Comparison of ENCODE assay signal across 1 cellular context in genomic region chr9:101445353-101446029, GRCh38.
TF ChIP-seq lines count a peak whose summit lies in the region.

No MANE protein-coding gene starts in this region.

TF ChIP-seq in HepG2, 621 proteins besides CTCF, POLR2A, EP300 and RAD21 (continued from another document and continues in another):
- TF ChIP-seq ZFP91 (CRISPR knock-in tag; IDR thresholded peaks at IDR 0.05; ENCODE audit: borderline replicate concordance) (no peak), ZNF883 (CRISPR knock-in tag; IDR thresholded peaks at IDR 0.05; ENCODE audit: not compliant biosample characterization) (no peak), PRDM10 (CRISPR knock-in tag; IDR thresholded peaks at IDR 0.05; ENCODE audit: low read depth) (no peak), U2AF2 (IDR thresholded peaks at IDR 0.05; ENCODE audit: low read depth, low read length) (no peak), SMAD3 (CRISPR knock-in tag; IDR thresholded peaks at IDR 0.05) (peak; percentile 55; the same call in 1 of the 2 replicates), JARID2 (CRISPR knock-in tag; IDR thresholded peaks at IDR 0.05; ENCODE audit: insufficient replicate concordance) (no peak), RBAK (CRISPR knock-in tag; IDR thresholded peaks at IDR 0.05) (no peak), ZNF891 (CRISPR knock-in tag; IDR thresholded peaks at IDR 0.05) (no peak), TOE1 (CRISPR knock-in tag; IDR thresholded peaks at IDR 0.05) (0 out of 2 replicates have a peak, but pooled peaks have one; percentile 30), GFI1 (CRISPR knock-in tag; IDR thresholded peaks at IDR 0.05; ENCODE audit: borderline replicate concordance) (peak; percentile 30; the same call in 1 of the 2 replicates), ZNF331 (CRISPR knock-in tag; IDR thresholded peaks at IDR 0.05) (peak; percentile 31; the same call in 1 of the 2 replicates), NCOA1 (CRISPR knock-in tag; IDR thresholded peaks at IDR 0.05) (0 out of 2 replicates have a peak, but pooled peaks have one; percentile 42), ATF3 (CRISPR knock-in tag; IDR thresholded peaks at IDR 0.05) (peak; percentile 66; the same call in 1 of the 2 replicates), YY1 (IDR thresholded peaks at IDR 0.05; ENCODE audit: insufficient read depth, insufficient replicate concordance, low read depth, low read length) (no peak), SKI (IDR thresholded peaks at IDR 0.05; ENCODE audit: partially characterized antibody) (peak; percentile 11), ADNP (CRISPR knock-in tag; IDR thresholded peaks at IDR 0.05) (no peak), SIX4 (CRISPR knock-in tag; IDR thresholded peaks at IDR 0.05) (0 out of 2 replicates have a peak, but pooled peaks have one; percentile 4), SOX6 (IDR thresholded peaks at IDR 0.05) (no peak), SOX6 (CRISPR knock-in tag; IDR thresholded peaks at IDR 0.05) (peak; percentile 91), ZMAT3 (CRISPR knock-in tag; conservative IDR thresholded peaks at IDR 0.05) (no peak), ZFP1 (CRISPR knock-in tag; IDR thresholded peaks at IDR 0.05) (no peak; the same call in 1 of the 2 replicates), MED1 (CRISPR knock-in tag; IDR thresholded peaks at IDR 0.05) (peak; percentile 77), DMAP1 (CRISPR knock-in tag; IDR thresholded peaks at IDR 0.05) (0 out of 2 replicates have a peak, but pooled peaks have one; percentile 35), ZNF7 (CRISPR knock-in tag; IDR thresholded peaks at IDR 0.05) (no peak), AHDC1 (CRISPR knock-in tag; IDR thresholded peaks at IDR 0.05; ENCODE audit: borderline replicate concordance) (peak; percentile 93; the same call in 1 of the 2 replicates), FOXP1 (IDR thresholded peaks at IDR 0.05) (no peak), FOXP1 (CRISPR knock-in tag; IDR thresholded peaks at IDR 0.05) (peak; percentile 57), KLF11 (CRISPR knock-in tag; IDR thresholded peaks at IDR 0.05) (no peak), ZBTB7A (CRISPR knock-in tag; IDR thresholded peaks at IDR 0.05) (no peak), NFKB2 (CRISPR knock-in tag; IDR thresholded peaks at IDR 0.05; ENCODE audit: borderline replicate concordance) (no peak), KDM6A (CRISPR knock-in tag; IDR thresholded peaks at IDR 0.05; ENCODE audit: low read depth) (peak; percentile 70), GZF1 (CRISPR knock-in tag; IDR thresholded peaks at IDR 0.05) (no peak), MBNL3 (CRISPR knock-in tag; conservative IDR thresholded peaks at IDR 0.05) (no peak), ZNF205 (CRISPR knock-in tag; IDR thresholded peaks at IDR 0.05) (peak; percentile 84), TCF7 (IDR thresholded peaks at IDR 0.05; ENCODE audit: low read depth) (peak; percentile 64), ZNF709 (CRISPR knock-in tag; IDR thresholded peaks at IDR 0.05) (no peak), ASH2L (IDR thresholded peaks at IDR 0.05; ENCODE audit: insufficient read length, low read depth, low read length) (peak; percentile 94), RXRB (CRISPR knock-in tag; IDR thresholded peaks at IDR 0.05; ENCODE audit: borderline replicate concordance) (0 out of 2 replicates have a peak, but pooled peaks have one; percentile 43), ATF7-NPFF (CRISPR knock-in tag; IDR thresholded peaks at IDR 0.05; ENCODE audit: low read depth) (0 out of 2 replicates have a peak, but pooled peaks have one; percentile 5), RBM22 (optimal IDR thresholded peaks at IDR 0.05; ENCODE audit: low read length) (no peak), ETV6 (CRISPR knock-in tag; conservative IDR thresholded peaks at IDR 0.05) (no peak), MTA3 (CRISPR knock-in tag; IDR thresholded peaks at IDR 0.05) (no peak), ZNF713 (CRISPR knock-in tag; IDR thresholded peaks at IDR 0.05) (no peak)
- TF ChIP-seq, protein P1, sequence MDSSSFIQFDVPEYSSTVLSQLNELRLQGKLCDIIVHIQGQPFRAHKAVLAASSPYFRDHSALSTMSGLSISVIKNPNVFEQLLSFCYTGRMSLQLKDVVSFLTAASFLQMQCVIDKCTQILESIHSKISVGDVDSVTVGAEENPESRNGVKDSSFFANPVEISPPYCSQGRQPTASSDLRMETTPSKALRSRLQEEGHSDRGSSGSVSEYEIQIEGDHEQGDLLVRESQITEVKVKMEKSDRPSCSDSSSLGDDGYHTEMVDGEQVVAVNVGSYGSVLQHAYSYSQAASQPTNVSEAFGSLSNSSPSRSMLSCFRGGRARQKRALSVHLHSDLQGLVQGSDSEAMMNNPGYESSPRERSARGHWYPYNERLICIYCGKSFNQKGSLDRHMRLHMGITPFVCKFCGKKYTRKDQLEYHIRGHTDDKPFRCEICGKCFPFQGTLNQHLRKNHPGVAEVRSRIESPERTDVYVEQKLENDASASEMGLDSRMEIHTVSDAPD (CRISPR knock-in tag; IDR thresholded peaks at IDR 0.05), result 0 out of 2 replicates have a peak, but pooled peaks have one; percentile 50
- TF ChIP-seq, protein P2, sequence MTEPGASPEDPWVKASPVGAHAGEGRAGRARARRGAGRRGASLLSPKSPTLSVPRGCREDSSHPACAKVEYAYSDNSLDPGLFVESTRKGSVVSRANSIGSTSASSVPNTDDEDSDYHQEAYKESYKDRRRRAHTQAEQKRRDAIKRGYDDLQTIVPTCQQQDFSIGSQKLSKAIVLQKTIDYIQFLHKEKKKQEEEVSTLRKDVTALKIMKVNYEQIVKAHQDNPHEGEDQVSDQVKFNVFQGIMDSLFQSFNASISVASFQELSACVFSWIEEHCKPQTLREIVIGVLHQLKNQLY (CRISPR knock-in tag; IDR thresholded peaks at IDR 0.05), result no peak
- TF ChIP-seq, protein P3, sequence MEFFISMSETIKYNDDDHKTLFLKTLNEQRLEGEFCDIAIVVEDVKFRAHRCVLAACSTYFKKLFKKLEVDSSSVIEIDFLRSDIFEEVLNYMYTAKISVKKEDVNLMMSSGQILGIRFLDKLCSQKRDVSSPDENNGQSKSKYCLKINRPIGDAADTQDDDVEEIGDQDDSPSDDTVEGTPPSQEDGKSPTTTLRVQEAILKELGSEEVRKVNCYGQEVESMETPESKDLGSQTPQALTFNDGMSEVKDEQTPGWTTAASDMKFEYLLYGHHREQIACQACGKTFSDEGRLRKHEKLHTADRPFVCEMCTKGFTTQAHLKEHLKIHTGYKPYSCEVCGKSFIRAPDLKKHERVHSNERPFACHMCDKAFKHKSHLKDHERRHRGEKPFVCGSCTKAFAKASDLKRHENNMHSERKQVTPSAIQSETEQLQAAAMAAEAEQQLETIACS (CRISPR knock-in tag; IDR thresholded peaks at IDR 0.05), result no peak
- TF ChIP-seq, protein P4, sequence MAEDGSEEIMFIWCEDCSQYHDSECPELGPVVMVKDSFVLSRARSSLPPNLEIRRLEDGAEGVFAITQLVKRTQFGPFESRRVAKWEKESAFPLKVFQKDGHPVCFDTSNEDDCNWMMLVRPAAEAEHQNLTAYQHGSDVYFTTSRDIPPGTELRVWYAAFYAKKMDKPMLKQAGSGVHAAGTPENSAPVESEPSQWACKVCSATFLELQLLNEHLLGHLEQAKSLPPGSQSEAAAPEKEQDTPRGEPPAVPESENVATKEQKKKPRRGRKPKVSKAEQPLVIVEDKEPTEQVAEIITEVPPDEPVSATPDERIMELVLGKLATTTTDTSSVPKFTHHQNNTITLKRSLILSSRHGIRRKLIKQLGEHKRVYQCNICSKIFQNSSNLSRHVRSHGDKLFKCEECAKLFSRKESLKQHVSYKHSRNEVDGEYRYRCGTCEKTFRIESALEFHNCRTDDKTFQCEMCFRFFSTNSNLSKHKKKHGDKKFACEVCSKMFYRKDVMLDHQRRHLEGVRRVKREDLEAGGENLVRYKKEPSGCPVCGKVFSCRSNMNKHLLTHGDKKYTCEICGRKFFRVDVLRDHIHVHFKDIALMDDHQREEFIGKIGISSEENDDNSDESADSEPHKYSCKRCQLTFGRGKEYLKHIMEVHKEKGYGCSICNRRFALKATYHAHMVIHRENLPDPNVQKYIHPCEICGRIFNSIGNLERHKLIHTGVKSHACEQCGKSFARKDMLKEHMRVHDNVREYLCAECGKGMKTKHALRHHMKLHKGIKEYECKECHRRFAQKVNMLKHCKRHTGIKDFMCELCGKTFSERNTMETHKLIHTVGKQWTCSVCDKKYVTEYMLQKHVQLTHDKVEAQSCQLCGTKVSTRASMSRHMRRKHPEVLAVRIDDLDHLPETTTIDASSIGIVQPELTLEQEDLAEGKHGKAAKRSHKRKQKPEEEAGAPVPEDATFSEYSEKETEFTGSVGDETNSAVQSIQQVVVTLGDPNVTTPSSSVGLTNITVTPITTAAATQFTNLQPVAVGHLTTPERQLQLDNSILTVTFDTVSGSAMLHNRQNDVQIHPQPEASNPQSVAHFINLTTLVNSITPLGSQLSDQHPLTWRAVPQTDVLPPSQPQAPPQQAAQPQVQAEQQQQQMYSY (CRISPR knock-in tag; IDR thresholded peaks at IDR 0.05), result peak; percentile 65; the same call in 1 of the 2 replicates
